In genomic region chr22:43182726-43183125, GRCh38 we compare ENCODE assay signal across 24 cellular contexts. TPM values are rescaled to one million over a fixed set of nuclear protein-coding genes. Genes with fewer than 3 reads are reported as not detected.
DNase-seq lines count a peak whose midpoint lies in the region; ATAC-seq, FAIRE-seq and TF ChIP-seq lines count a peak whose summit lies in the region.
"Had no signal": no experiment of that assay in that cellular context is flagged by ENCODE, and none has a peak within 500 bp of the region (broad histone marks: within the 10 kb centered on the region; RNA-seq: fewer than 3 reads in every experiment).

No MANE protein-coding gene starts in this region.

- H3K9me3 ChIP-seq in T-helper 17 cell (ENCODE audit: control insufficient read depth, low read length, poor library complexity, severe bottlenecking) (no peaks in the 10 kb centered on the region), kidney (ENCODE audit: control insufficient read depth in 1 of 2, low read length in 2 of 2) (no peaks in the 10 kb centered on the region), upper lobe of right lung (no peaks in the 10 kb centered on the region), GM23248 (ENCODE audit: low read depth) (no peaks in the 10 kb centered on the region)
- H3K9me3 ChIP-seq: MG63 had no signal

- H3K27ac Mint-ChIP-seq in activated CD4-positive, alpha-beta T cell treated with anti-CD3 and anti-CD28 coated beads, Interleukin-2, amount 10 ng/mL, durations not matched to agents 7 days and 5 days = peak overlapping the region; percentile 64
- H3K27ac Mint-ChIP-seq in activated CD4-positive, alpha-beta T cell treated with anti-CD3 and anti-CD28 coated beads, Interleukin-2, amount 10 ng/mL, durations not matched to agents 24 days and 14 days = no peak overlapping the region
- H3K27ac Mint-ChIP-seq in T-helper 17 cell = peak overlapping the region; percentile 37

- TF ChIP-seq CTCF in kidney (IDR thresholded peaks at IDR 0.05; ENCODE audit: borderline replicate concordance, extremely low read depth, insufficient read depth) = no peak
- no peak for TF ChIP-seq CTCF in upper lobe of right lung (IDR thresholded peaks at IDR 0.05)

- intact Hi-C loops in activated CD4-positive, alpha-beta T cell treated with anti-CD3 and anti-CD28 coated beads, Interleukin-2, amount 10 ng/mL, durations not matched to agents 24 days and 14 days (cut with micrococcal nuclease) = no loop called here
- intact Hi-C loops in kidney (cut with DNase I) (no loop called here), upper lobe of right lung (cut with DNase I) (no loop called here)

- H3K27ac ChIP-seq in kidney (ENCODE audit: low read depth in 2 of 2, low read length in 2 of 2) (no peak overlapping the region), upper lobe of right lung (no peak overlapping the region), GM23248 (no peak overlapping the region)

- no peak for ATAC-seq in T-helper 17 cell
- no peak for ATAC-seq in upper lobe of right lung
- no peak for ATAC-seq in HG02759 (IDR thresholded peaks at IDR 0.05; ENCODE audit: unreplicated experiment)

- no peaks in the 10 kb centered on the region for H4K20me1 ChIP-seq in GM23248 (ENCODE audit: insufficient read depth)

- H3F3A ChIP-seq in GM23248 (ENCODE audit: insufficient read depth) = peaks cover under 1% of the 10 kb centered on the region; the same call in 1 of the 2 replicates

- in situ Hi-C loops in GM23248 (cut with MboI) = no loop called here

- peaks cover 6 to 9% of the 10 kb centered on the region in 2 donors for H3K4me1 ChIP-seq in kidney (ENCODE audit: control insufficient read depth in 1 of 2, insufficient read depth in 1 of 2, low read depth in 1 of 2, low read length in 2 of 2)
- H3K4me1 ChIP-seq in upper lobe of right lung = peaks cover 11% of the 10 kb centered on the region
- no peaks in the 10 kb centered on the region; the same call in 1 of the 2 replicates for H3K4me1 ChIP-seq in GM23248 (ENCODE audit: insufficient read depth)

- peaks cover 28% of the 10 kb centered on the region for H3K4me1 Mint-ChIP-seq in activated CD4-positive, alpha-beta T cell treated with anti-CD3 and anti-CD28 coated beads, Interleukin-2, amount 10 ng/mL, durations not matched to agents 7 days and 5 days
- peaks cover 17% of the 10 kb centered on the region for H3K4me1 Mint-ChIP-seq in activated CD4-positive, alpha-beta T cell treated with anti-CD3 and anti-CD28 coated beads, Interleukin-2, amount 10 ng/mL, durations not matched to agents 24 days and 14 days
- peaks cover 11% of the 10 kb centered on the region for H3K4me1 Mint-ChIP-seq in T-helper 17 cell

- no peak overlapping the region for H3K4me2 ChIP-seq in GM23248 (ENCODE audit: unreplicated experiment)

- H3K27me3 Mint-ChIP-seq in activated CD4-positive, alpha-beta T cell treated with anti-CD3 and anti-CD28 coated beads, Interleukin-2, amount 10 ng/mL, durations not matched to agents 7 days and 5 days = no peaks in the 10 kb centered on the region
- no peaks in the 10 kb centered on the region for H3K27me3 Mint-ChIP-seq in activated CD4-positive, alpha-beta T cell treated with anti-CD3 and anti-CD28 coated beads, Interleukin-2, amount 10 ng/mL, durations not matched to agents 24 days and 14 days
- no peaks in the 10 kb centered on the region for H3K27me3 Mint-ChIP-seq in T-helper 17 cell
- H3K27me3 Mint-ChIP-seq: CD4-positive, CD25-positive, alpha-beta regulatory T cell had no signal

- H3K9me3 Mint-ChIP-seq in activated CD4-positive, alpha-beta T cell treated with anti-CD3 and anti-CD28 coated beads, Interleukin-2, amount 10 ng/mL, durations not matched to agents 7 days and 5 days = no peaks in the 10 kb centered on the region
- no peaks in the 10 kb centered on the region for H3K9me3 Mint-ChIP-seq in activated CD4-positive, alpha-beta T cell treated with anti-CD3 and anti-CD28 coated beads, Interleukin-2, amount 10 ng/mL, durations not matched to agents 24 days and 14 days

- POLR2A ChIA-PET in activated CD4-positive, alpha-beta T cell treated with anti-CD3 and anti-CD28 coated beads, Interleukin-2, amount 10 ng/mL, durations not matched to agents 7 days and 5 days (lab: Charles Lee) = no interaction called here

- WGBS in GM23248 (ENCODE audit: low coverage in 1 of 2, low lambda C conversion rate in 2 of 2, missing lambda C conversion rate in 2 of 2), 2 experiments = 97 to 100% methylated on average over 16 to 17 of the region's 17 CpGs

- H3K4me3 Mint-ChIP-seq in activated CD4-positive, alpha-beta T cell treated with anti-CD3 and anti-CD28 coated beads, Interleukin-2, amount 10 ng/mL, durations not matched to agents 7 days and 5 days = no peak overlapping the region
- no peak overlapping the region for H3K4me3 Mint-ChIP-seq in activated CD4-positive, alpha-beta T cell treated with anti-CD3 and anti-CD28 coated beads, Interleukin-2, amount 10 ng/mL, durations not matched to agents 24 days and 14 days
- H3K4me3 Mint-ChIP-seq in T-helper 17 cell = no peak overlapping the region

- peaks cover 0 to 3% of the 10 kb centered on the region in 2 donors for H3K36me3 ChIP-seq in kidney (ENCODE audit: control insufficient read depth in 1 of 2, insufficient read depth in 2 of 2, low read length in 2 of 2)
- H3K36me3 ChIP-seq in upper lobe of right lung = peaks cover 9% of the 10 kb centered on the region
- H3K36me3 ChIP-seq in GM23248 (ENCODE audit: low read depth) = no peaks in the 10 kb centered on the region

- DNase-seq in activated CD4-positive, alpha-beta T cell treated with anti-CD3 and anti-CD28 coated beads, Interleukin-2, amount 10 ng/mL, durations not matched to agents 7 days and 5 days = no peak
- no peak for DNase-seq in activated CD4-positive, alpha-beta T cell treated with anti-CD3 and anti-CD28 coated beads, Interleukin-2, amount 10 ng/mL, durations not matched to agents 24 days and 14 days
- DNase-seq in T-helper 17 cell = no peak
- peak; percentile 68 for DNase-seq in kidney
- peak; percentile 63 for DNase-seq in upper lobe of right lung
- DNase-seq in GM23248 = no peak
- no peak for DNase-seq in stimulated activated naive CD4-positive, alpha-beta T cell (lab: John Stamatoyannopoulos, UW)
- DNase-seq: 8988T; ACHN; CD4-positive, CD25-positive, alpha-beta regulatory T cell; DMS53; GOT3; HCEC 1CT; KG1; MG63; NCI-H1105 treated with DMSO at 0.1 percent for 48 hours; NCI-H2029; NCI-H446 treated with DMSO at 0.1 percent for 48 hours; NCI-H526; NCI-H82; RPMI8226; SHP77 treated with DMSO at 0.1 percent for 48 hours had no signal

- H3K9me2 ChIP-seq in GM23248 (ENCODE audit: insufficient read depth) = no peaks in the 10 kb centered on the region

- H3K27me3 ChIP-seq in upper lobe of right lung (no peaks in the 10 kb centered on the region), GM23248 (replicated peaks; ENCODE audit: insufficient read depth) (no peaks in the 10 kb centered on the region)
- H3K27me3 ChIP-seq: MG63 had no signal

- no peak for FAIRE-seq in kidney (lab: Jason Lieb, UNC)
- FAIRE-seq: G401.6 had no signal

- H2AFZ ChIP-seq in GM23248 = no peak overlapping the region

- CTCF ChIA-PET in activated CD4-positive, alpha-beta T cell treated with anti-CD3 and anti-CD28 coated beads, Interleukin-2, amount 10 ng/mL, durations not matched to agents 7 days and 5 days (lab: Charles Lee) = interaction anchor here (1.3 kb wide), 1 partner anchor 14 kb away, joined by 3 read pairs; no protein-coding TSS in a partner anchor

- peaks cover 26% of the 10 kb centered on the region for H3K79me2 ChIP-seq in GM23248 (ENCODE audit: insufficient read depth)

- H3K36me3 Mint-ChIP-seq in activated CD4-positive, alpha-beta T cell treated with anti-CD3 and anti-CD28 coated beads, Interleukin-2, amount 10 ng/mL, durations not matched to agents 7 days and 5 days (ENCODE audit: low read depth) = peaks cover 24% of the 10 kb centered on the region
- peaks cover 43% of the 10 kb centered on the region for H3K36me3 Mint-ChIP-seq in activated CD4-positive, alpha-beta T cell treated with anti-CD3 and anti-CD28 coated beads, Interleukin-2, amount 10 ng/mL, durations not matched to agents 24 days and 14 days (ENCODE audit: low read depth)
- H3K36me3 Mint-ChIP-seq in T-helper 17 cell (ENCODE audit: low read depth) = peaks cover 2% of the 10 kb centered on the region

- H3K9ac ChIP-seq in kidney (ENCODE audit: low read length in 2 of 2) (no peak overlapping the region), GM23248 (no peak overlapping the region)

- H3K4me3 ChIP-seq in kidney (ENCODE audit: low read length in 2 of 2) (no peak overlapping the region), upper lobe of right lung (no peak overlapping the region), GM23248 (no peak overlapping the region)
- H3K4me3 ChIP-seq: MG63 had no signal

RNA-seq across cellular contexts. Expression of gene TTLL12, which starts 4.2 kb away (rescaled TPM):
- 10 to 100 TPM; 42.9 to 44.6 TPM for total RNA-seq in activated CD4-positive, alpha-beta T cell treated with anti-CD3 and anti-CD28 coated beads, Interleukin-2, amount 10 ng/mL, durations not matched to agents 7 days and 5 days
- total RNA-seq in activated CD4-positive, alpha-beta T cell treated with anti-CD3 and anti-CD28 coated beads, Interleukin-2, amount 10 ng/mL, durations not matched to agents 24 days and 14 days = 118 TPM in 2 replicates
- total RNA-seq in T-helper 17 cell = 10 to 100 TPM; 12.8 to 17.8 TPM
- 26.3 TPM for total RNA-seq in kidney
- 11.5 TPM for polyA plus RNA-seq in kidney (ENCODE audit: insufficient read depth, low read depth, low replicate concordance)
- total RNA-seq in upper lobe of right lung = 20.5 TPM
- 42.8 and 43.9 TPM in 2 replicates for total RNA-seq in GM23248 (2014; rRNA removed; shearing (Covaris generic))
- polyA plus RNA-seq in GM23248 (2016; fragmentation: Nextera tagmentation; extraction: Ambion mirVana) = 28.1 and 29.5 TPM in 2 replicates

RNA-seq across cellular contexts. Expression of gene TSPO, which starts 31.4 kb away (rescaled TPM):
- total RNA-seq in activated CD4-positive, alpha-beta T cell treated with anti-CD3 and anti-CD28 coated beads, Interleukin-2, amount 10 ng/mL, durations not matched to agents 7 days and 5 days = 100 to 1,000 TPM in 1 of 2 experiments, 10 to 100 TPM in 1; 90.9 to 122 TPM
- 126 and 138 TPM in 2 replicates for total RNA-seq in activated CD4-positive, alpha-beta T cell treated with anti-CD3 and anti-CD28 coated beads, Interleukin-2, amount 10 ng/mL, durations not matched to agents 24 days and 14 days
- total RNA-seq in T-helper 17 cell (10 to 100 TPM; 74.1 to 89.1 TPM), kidney (134 TPM), upper lobe of right lung (185 TPM)
- polyA plus RNA-seq in kidney (ENCODE audit: insufficient read depth, low read depth, low replicate concordance) (173 TPM), GM23248 (2016; fragmentation: Nextera tagmentation; extraction: Ambion mirVana) (896 and 938 TPM in 2 replicates)
- total RNA-seq in GM23248 (2014; rRNA removed; shearing (Covaris generic)) = 760 and 970 TPM in 2 replicates

RNA-seq across cellular contexts. Expression of gene MCAT, which starts 39.5 kb away (rescaled TPM):
- 10 to 100 TPM in 1 of 2 experiments, 1 to 10 TPM in 1; 9.5 to 10.4 TPM for total RNA-seq in activated CD4-positive, alpha-beta T cell treated with anti-CD3 and anti-CD28 coated beads, Interleukin-2, amount 10 ng/mL, durations not matched to agents 7 days and 5 days
- total RNA-seq in activated CD4-positive, alpha-beta T cell treated with anti-CD3 and anti-CD28 coated beads, Interleukin-2, amount 10 ng/mL, durations not matched to agents 24 days and 14 days = 20.9 and 24.3 TPM in 2 replicates
- total RNA-seq in T-helper 17 cell (10 to 100 TPM; 16.5 to 19.2 TPM), kidney (24.8 TPM), upper lobe of right lung (12.1 TPM)
- polyA plus RNA-seq in kidney (ENCODE audit: insufficient read depth, low read depth, low replicate concordance) (74.7 TPM), GM23248 (2016; fragmentation: Nextera tagmentation; extraction: Ambion mirVana) (17.6 and 18.2 TPM in 2 replicates)
- 16.0 and 23.4 TPM in 2 replicates for total RNA-seq in GM23248 (2014; rRNA removed; shearing (Covaris generic))

Comparison
In these comparisons a context has a peak if more than half of its experiments do, and no peak if none do; other contexts are left out.
1. DNase-seq: peak in kidney (single experiment) and upper lobe of right lung (single experiment); none in activated CD4-positive, alpha-beta T cell treated with anti-CD3 and anti-CD28 coated beads, Interleukin-2, amount 10 ng/mL, durations not matched to agents 7 days and 5 days (single experiment), activated CD4-positive, alpha-beta T cell treated with anti-CD3 and anti-CD28 coated beads, Interleukin-2, amount 10 ng/mL, durations not matched to agents 24 days and 14 days (single experiment), T-helper 17 cell (0 of 3), GM23248 (single experiment) and stimulated activated naive CD4-positive, alpha-beta T cell (0 of 6).